15 cellular contexts compared by ENCODE assay signal in genomic region chr5:129111351-129111750, GRCh38. TPM values are rescaled to one million over a fixed set of nuclear protein-coding genes. Genes with fewer than 3 reads are reported as not detected.
DNase-seq lines count a peak whose midpoint lies in the region; ATAC-seq and TF ChIP-seq lines count a peak whose summit lies in the region.
"Had no signal": no experiment of that assay in that cellular context is flagged by ENCODE, and none has a peak within 500 bp of the region (broad histone marks: within the 10 kb centered on the region; RNA-seq: fewer than 3 reads in every experiment).

No MANE protein-coding gene starts in this region.

- H3K27me3 ChIP-seq in body of pancreas = no peaks in the 10 kb centered on the region

- H3K27ac ChIP-seq in body of pancreas = no peak overlapping the region
- H3K27ac ChIP-seq: 22Rv1, A549, C4-2B had no signal

- WGBS in body of pancreas, 2 donors = 72 to 92% methylated on average over 2 of the region's 2 CpGs

- intact Hi-C loops in Right ventricle myocardium superior (cut with DNase I) = no loop called here
- intact Hi-C loops in Right ventricle myocardium inferior (cut with DNase I) = no loop called here
- intact Hi-C loops in body of pancreas (cut with DNase I) = no loop called here

- no peak for TF ChIP-seq POLR2A in body of pancreas (IDR thresholded peaks at IDR 0.05)

- H3K27me3 Mint-ChIP-seq in T-helper 17 cell = no peaks in the 10 kb centered on the region
- H3K27me3 Mint-ChIP-seq in central memory CD8-positive, alpha-beta T cell = no peaks in the 10 kb centered on the region
- no peaks in the 10 kb centered on the region for H3K27me3 Mint-ChIP-seq in memory B cell
- H3K27me3 Mint-ChIP-seq in activated naive CD4-positive, alpha-beta T cell treated with anti-CD3 and anti-CD28 coated beads, Interleukin-2, amount 10 ng/mL, durations not matched to agents 7 days and 5 days = no peaks in the 10 kb centered on the region
- H3K27me3 Mint-ChIP-seq: CD4-positive, alpha-beta T cell had no signal

- H3K4me1 ChIP-seq in body of pancreas = no peaks in the 10 kb centered on the region
- H3K4me1 ChIP-seq: A549, Caco-2 had no signal

- CTCF ChIA-PET in activated naive CD4-positive, alpha-beta T cell treated with anti-CD3 and anti-CD28 coated beads, Interleukin-2, amount 10 ng/mL, durations not matched to agents 7 days and 5 days (lab: Charles Lee) = interaction anchor here (0.9 to 1.0 kb wide), 2 partner anchors 14 to 22 kb away, joined by 3 read pairs; no protein-coding TSS in a partner anchor

- H3K4me3 ChIP-seq in body of pancreas = no peak overlapping the region
- H3K4me3 ChIP-seq: A549, GM23338 had no signal

- TF ChIP-seq CTCF in body of pancreas (IDR thresholded peaks at IDR 0.05) = no peak

- H3K36me3 Mint-ChIP-seq in T-helper 17 cell (ENCODE audit: low read depth) (peaks cover 10% of the 10 kb centered on the region), memory B cell (peaks cover 21% of the 10 kb centered on the region)
- peaks cover 6% of the 10 kb centered on the region for H3K36me3 Mint-ChIP-seq in central memory CD8-positive, alpha-beta T cell (ENCODE audit: insufficient read depth)
- peaks cover 13% of the 10 kb centered on the region for H3K36me3 Mint-ChIP-seq in activated naive CD4-positive, alpha-beta T cell treated with anti-CD3 and anti-CD28 coated beads, Interleukin-2, amount 10 ng/mL, durations not matched to agents 7 days and 5 days

- peaks cover 0 to 5% of the 10 kb centered on the region in 2 donors for H3K36me3 ChIP-seq in body of pancreas (replicated peaks in 1 of 2; ENCODE audit: insufficient read depth in 1 of 2, low read depth in 2 of 2)

- peak overlapping the region; percentile 59 for H3K27ac Mint-ChIP-seq in T-helper 17 cell
- H3K27ac Mint-ChIP-seq in central memory CD8-positive, alpha-beta T cell (ENCODE audit: low read depth) = peak overlapping the region; percentile 20
- peak overlapping the region; percentile 16 for H3K27ac Mint-ChIP-seq in memory B cell
- H3K27ac Mint-ChIP-seq in activated naive CD4-positive, alpha-beta T cell treated with anti-CD3 and anti-CD28 coated beads, Interleukin-2, amount 10 ng/mL, durations not matched to agents 7 days and 5 days = no peak overlapping the region
- H3K27ac Mint-ChIP-seq: CD4-positive, alpha-beta T cell; GM23338 had no signal

- ATAC-seq in Right ventricle myocardium superior (ENCODE audit: poor library complexity) (peak; percentile 15), Right ventricle myocardium inferior (no peak), T-helper 17 cell (no peak), memory B cell (ENCODE audit: low read depth) (no peak), body of pancreas (no peak)
- ATAC-seq in central memory CD8-positive, alpha-beta T cell (replicated peaks; ENCODE audit: extremely low read depth, poor library complexity, severe bottlenecking) = no peak
- ATAC-seq: GM23338 had no signal

- H3K4me1 Mint-ChIP-seq in T-helper 17 cell (peaks cover 18% of the 10 kb centered on the region), memory B cell (no peaks in the 10 kb centered on the region)
- no peaks in the 10 kb centered on the region for H3K4me1 Mint-ChIP-seq in central memory CD8-positive, alpha-beta T cell
- no peaks in the 10 kb centered on the region for H3K4me1 Mint-ChIP-seq in activated naive CD4-positive, alpha-beta T cell treated with anti-CD3 and anti-CD28 coated beads, Interleukin-2, amount 10 ng/mL, durations not matched to agents 7 days and 5 days

- H3K9me3 Mint-ChIP-seq in central memory CD8-positive, alpha-beta T cell = no peaks in the 10 kb centered on the region
- H3K9me3 Mint-ChIP-seq in memory B cell = no peaks in the 10 kb centered on the region
- H3K9me3 Mint-ChIP-seq in activated naive CD4-positive, alpha-beta T cell treated with anti-CD3 and anti-CD28 coated beads, Interleukin-2, amount 10 ng/mL, durations not matched to agents 7 days and 5 days = no peaks in the 10 kb centered on the region
- H3K9me3 Mint-ChIP-seq: CD4-positive, alpha-beta T cell; GM23338 had no signal

- no peak for DNase-seq in Right ventricle myocardium superior
- no peak for DNase-seq in Right ventricle myocardium inferior (ENCODE audit: missing footprints)
- DNase-seq in T-helper 17 cell = no peak
- DNase-seq in central memory CD8-positive, alpha-beta T cell (ENCODE audit: low spot score in 2 of 2) = no peak
- no peak for DNase-seq in memory B cell (ENCODE audit: low spot score in 2 of 2)
- DNase-seq in stimulated activated CD4-positive, alpha-beta T cell treated with anti-CD3 and anti-CD28 coated beads, Interleukin-2, amount 100 ng/mL, for 24 hours = no peak
- DNase-seq in body of pancreas = no peak
- no peak for DNase-seq in activated naive CD4-positive, alpha-beta T cell treated with anti-CD3 and anti-CD28 coated beads, Interleukin-2, amount 10 ng/mL, durations not matched to agents 7 days and 5 days
- DNase-seq: AML-193; Caco-2; CD4-positive, alpha-beta T cell had no signal

- H3K4me3 Mint-ChIP-seq in T-helper 17 cell = no peak overlapping the region
- H3K4me3 Mint-ChIP-seq in central memory CD8-positive, alpha-beta T cell = no peak overlapping the region
- H3K4me3 Mint-ChIP-seq in memory B cell = no peak overlapping the region
- H3K4me3 Mint-ChIP-seq in activated naive CD4-positive, alpha-beta T cell treated with anti-CD3 and anti-CD28 coated beads, Interleukin-2, amount 10 ng/mL, durations not matched to agents 7 days and 5 days = no peak overlapping the region
- H3K4me3 Mint-ChIP-seq: CD4-positive, alpha-beta T cell; GM23338 had no signal

- H3K9me3 ChIP-seq in T-helper 17 cell (ENCODE audit: control insufficient read depth, low read length, poor library complexity, severe bottlenecking) (no peaks in the 10 kb centered on the region), body of pancreas (no peaks in the 10 kb centered on the region)
- H3K9me3 ChIP-seq: A549, Caco-2 had no signal

RNA-seq across cellular contexts. Expression of gene ISOC1, which starts 16.8 kb away (rescaled TPM):
- total RNA-seq in Right ventricle myocardium superior (113 TPM), Right ventricle myocardium inferior (120 TPM), T-helper 17 cell (10 to 100 TPM; 10.1 to 12.3 TPM), body of pancreas (10 to 100 TPM; 23.4 to 25.9 TPM)
